In the genomic region with DNA sequence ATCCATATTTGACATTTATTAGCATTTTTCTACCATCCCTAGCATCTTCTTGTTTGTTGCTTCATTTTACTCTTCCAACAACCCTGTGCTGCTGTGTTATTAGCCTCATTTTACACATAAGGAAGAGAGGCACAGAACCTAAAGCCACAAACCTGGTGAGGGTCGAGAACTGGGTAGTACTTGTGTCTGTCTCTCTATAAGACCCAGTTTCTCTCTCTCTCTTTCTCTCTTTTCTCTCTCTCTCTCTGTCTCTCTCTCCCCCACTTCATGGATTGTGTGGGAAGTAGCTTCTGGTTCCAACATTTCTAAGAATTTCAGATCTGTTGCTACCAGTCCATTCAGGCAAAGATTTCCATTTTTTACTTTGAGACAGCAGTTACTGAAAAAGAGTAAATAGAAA, we compare ENCODE assay signal across 1 cellular context.
TF ChIP-seq lines count a peak whose summit lies in the region.

No MANE protein-coding gene starts in this region.

TF ChIP-seq in K562, 482 proteins besides CTCF, POLR2A, EP300 and RAD21:
- TF ChIP-seq, protein P1, sequence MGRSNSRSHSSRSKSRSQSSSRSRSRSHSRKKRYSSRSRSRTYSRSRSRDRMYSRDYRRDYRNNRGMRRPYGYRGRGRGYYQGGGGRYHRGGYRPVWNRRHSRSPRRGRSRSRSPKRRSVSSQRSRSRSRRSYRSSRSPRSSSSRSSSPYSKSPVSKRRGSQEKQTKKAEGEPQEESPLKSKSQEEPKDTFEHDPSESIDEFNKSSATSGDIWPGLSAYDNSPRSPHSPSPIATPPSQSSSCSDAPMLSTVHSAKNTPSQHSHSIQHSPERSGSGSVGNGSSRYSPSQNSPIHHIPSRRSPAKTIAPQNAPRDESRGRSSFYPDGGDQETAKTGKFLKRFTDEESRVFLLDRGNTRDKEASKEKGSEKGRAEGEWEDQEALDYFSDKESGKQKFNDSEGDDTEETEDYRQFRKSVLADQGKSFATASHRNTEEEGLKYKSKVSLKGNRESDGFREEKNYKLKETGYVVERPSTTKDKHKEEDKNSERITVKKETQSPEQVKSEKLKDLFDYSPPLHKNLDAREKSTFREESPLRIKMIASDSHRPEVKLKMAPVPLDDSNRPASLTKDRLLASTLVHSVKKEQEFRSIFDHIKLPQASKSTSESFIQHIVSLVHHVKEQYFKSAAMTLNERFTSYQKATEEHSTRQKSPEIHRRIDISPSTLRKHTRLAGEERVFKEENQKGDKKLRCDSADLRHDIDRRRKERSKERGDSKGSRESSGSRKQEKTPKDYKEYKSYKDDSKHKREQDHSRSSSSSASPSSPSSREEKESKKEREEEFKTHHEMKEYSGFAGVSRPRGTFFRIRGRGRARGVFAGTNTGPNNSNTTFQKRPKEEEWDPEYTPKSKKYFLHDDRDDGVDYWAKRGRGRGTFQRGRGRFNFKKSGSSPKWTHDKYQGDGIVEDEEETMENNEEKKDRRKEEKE (IDR thresholded peaks at IDR 0.05; ENCODE audit: borderline replicate concordance in 1 of 2, control insufficient read depth in 1 of 2, low read depth in 2 of 2, low read length in 1 of 2) = no peak
- TF ChIP-seq ZNF431 (CRISPR knock-in tag; IDR thresholded peaks at IDR 0.05) = no peak
- TF ChIP-seq POLR2AphosphoS5 (IDR thresholded peaks at IDR 0.05; ENCODE audit: control insufficient read depth, insufficient read depth, low read depth, low read length) = no peak
- no peak for TF ChIP-seq CHD2 (IDR thresholded peaks at IDR 0.05; ENCODE audit: low read depth, low read length)
- TF ChIP-seq ZNF586 (CRISPR knock-in tag; conservative IDR thresholded peaks at IDR 0.05) = no peak
- TF ChIP-seq DDX20 (tag; IDR thresholded peaks at IDR 0.05; ENCODE audit: low read depth) = no peak
- TF ChIP-seq, protein P2, sequence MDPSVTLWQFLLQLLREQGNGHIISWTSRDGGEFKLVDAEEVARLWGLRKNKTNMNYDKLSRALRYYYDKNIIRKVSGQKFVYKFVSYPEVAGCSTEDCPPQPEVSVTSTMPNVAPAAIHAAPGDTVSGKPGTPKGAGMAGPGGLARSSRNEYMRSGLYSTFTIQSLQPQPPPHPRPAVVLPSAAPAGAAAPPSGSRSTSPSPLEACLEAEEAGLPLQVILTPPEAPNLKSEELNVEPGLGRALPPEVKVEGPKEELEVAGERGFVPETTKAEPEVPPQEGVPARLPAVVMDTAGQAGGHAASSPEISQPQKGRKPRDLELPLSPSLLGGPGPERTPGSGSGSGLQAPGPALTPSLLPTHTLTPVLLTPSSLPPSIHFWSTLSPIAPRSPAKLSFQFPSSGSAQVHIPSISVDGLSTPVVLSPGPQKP (CRISPR knock-in tag; IDR thresholded peaks at IDR 0.05) = no peak
